Comparison of ENCODE assay signal across 14 cellular contexts in genomic region chr11:3010521-3011275, GRCh38. TPM values are rescaled to one million over a fixed set of nuclear protein-coding genes. Genes with fewer than 3 reads are reported as not detected.
DNase-seq lines count a peak whose midpoint lies in the region; ATAC-seq and TF ChIP-seq lines count a peak whose summit lies in the region.
"Had no signal": no experiment of that assay in that cellular context is flagged by ENCODE, and none has a peak within 500 bp of the region (broad histone marks: within the 10 kb centered on the region; RNA-seq: fewer than 3 reads in every experiment).

No MANE protein-coding gene starts in this region.

- no peaks in the 10 kb centered on the region for H3K9me3 Mint-ChIP-seq in activated naive CD4-positive, alpha-beta T cell treated with anti-CD3 and anti-CD28 coated beads, Interleukin-2, amount 50 U/mL, for 72 hours

- peaks cover 9 to 12% of the 10 kb centered on the region in 2 donors for H3K36me3 Mint-ChIP-seq in activated naive CD4-positive, alpha-beta T cell treated with anti-CD3 and anti-CD28 coated beads, Interleukin-2, amount 50 U/mL, for 72 hours

- DNase-seq in activated naive CD4-positive, alpha-beta T cell treated with anti-CD3 and anti-CD28 coated beads, Interleukin-2, amount 50 U/mL, for 72 hours (ENCODE audit: low spot score in 2 of 2) = no peak
- no peak for DNase-seq in activated naive CD4-positive, alpha-beta T cell treated with anti-CD3 and anti-CD28 coated beads, Interleukin-2, amount 50 U/mL, for 16 hours
- peak; percentile 24 to 31 for DNase-seq in SJCRH30
- peak; percentile 82 for DNase-seq in choroid plexus epithelial cell (ENCODE audit: low read depth)
- no peak for DNase-seq in substantia nigra (lab: John Stamatoyannopoulos, UW)
- DNase-seq in AML-193 (lab: John Stamatoyannopoulos, UW) = no peak
- no peak for DNase-seq in glomerular visceral epithelial cell (ENCODE audit: extremely low spot score)
- DNase-seq: central memory CD4-positive, alpha-beta T cell; Karpas-422; NCI-H1694 treated with DMSO at 0.1 percent for 48 hours; NCI-H446; stimulated activated naive CD4-positive, alpha-beta T cell treated with Interleukin-2 at 50 U/mL for 16 hours had no signal

- H3K27ac ChIP-seq in SJCRH30 = no peak overlapping the region
- peak overlapping the region; percentile 59 for H3K27ac ChIP-seq in substantia nigra (ENCODE audit: low read depth, low read length, poor library complexity, severe bottlenecking)

- H3K4me1 ChIP-seq in SJCRH30 = no peaks in the 10 kb centered on the region

- peaks cover 7% of the 10 kb centered on the region; the same call in 1 of the 2 replicates for H3K36me3 ChIP-seq in SJCRH30

- no peaks in the 10 kb centered on the region for H3K27me3 ChIP-seq in SJCRH30

- no peak for ATAC-seq in activated naive CD4-positive, alpha-beta T cell treated with anti-CD3 and anti-CD28 coated beads, Interleukin-2, amount 50 U/mL, for 72 hours
- no peak for ATAC-seq in GM21737 (IDR thresholded peaks at IDR 0.05; ENCODE audit: unreplicated experiment)

- no peak overlapping the region for H3K4me3 ChIP-seq in SJCRH30
- H3K4me3 ChIP-seq in choroid plexus epithelial cell (ENCODE audit: low read depth, low read length) = no peak overlapping the region

- H3K27ac Mint-ChIP-seq in activated naive CD4-positive, alpha-beta T cell treated with anti-CD3 and anti-CD28 coated beads, Interleukin-2, amount 50 U/mL, for 72 hours = peak overlapping the region; percentile 82 to 90
- H3K27ac Mint-ChIP-seq: progenitor cell of endocrine pancreas had no signal

- no peak for TF ChIP-seq CTCF in choroid plexus epithelial cell (conservative IDR thresholded peaks at IDR 0.05; ENCODE audit: low read depth, low read length)

- no peaks in the 10 kb centered on the region for H3K9me3 ChIP-seq in SJCRH30 (replicated peaks)

RNA-seq across cellular contexts. Expression of gene NAP1L4, which starts 18.6 kb away (rescaled TPM):
- 100 to 1,000 TPM; 287 to 318 TPM for total RNA-seq in activated naive CD4-positive, alpha-beta T cell treated with anti-CD3 and anti-CD28 coated beads, Interleukin-2, amount 50 U/mL, for 72 hours
- total RNA-seq in SJCRH30 (2014; rRNA removed; shearing (Covaris generic)) = 135 and 168 TPM in 2 replicates

RNA-seq across cellular contexts. Expression of gene CARS1, which starts 46.5 kb away (rescaled TPM):
- total RNA-seq in activated naive CD4-positive, alpha-beta T cell treated with anti-CD3 and anti-CD28 coated beads, Interleukin-2, amount 50 U/mL, for 72 hours = 10 to 100 TPM; 86.2 to 87.2 TPM
- total RNA-seq in SJCRH30 (2014; rRNA removed; shearing (Covaris generic)) = 25.0 and 32.0 TPM in 2 replicates

Comparison
In these comparisons a context has a peak if more than half of its experiments do, and no peak if none do; other contexts are left out.
1. DNase-seq: peak in SJCRH30 (2 of 2) and choroid plexus epithelial cell (single experiment); none in activated naive CD4-positive, alpha-beta T cell treated with anti-CD3 and anti-CD28 coated beads, Interleukin-2, amount 50 U/mL, for 72 hours (0 of 2), activated naive CD4-positive, alpha-beta T cell treated with anti-CD3 and anti-CD28 coated beads, Interleukin-2, amount 50 U/mL, for 16 hours (single experiment), substantia nigra (0 of 49), AML-193 (0 of 2) and glomerular visceral epithelial cell (single experiment).